Comparison of ENCODE assay signal across 11 cellular contexts in the genomic region with DNA sequence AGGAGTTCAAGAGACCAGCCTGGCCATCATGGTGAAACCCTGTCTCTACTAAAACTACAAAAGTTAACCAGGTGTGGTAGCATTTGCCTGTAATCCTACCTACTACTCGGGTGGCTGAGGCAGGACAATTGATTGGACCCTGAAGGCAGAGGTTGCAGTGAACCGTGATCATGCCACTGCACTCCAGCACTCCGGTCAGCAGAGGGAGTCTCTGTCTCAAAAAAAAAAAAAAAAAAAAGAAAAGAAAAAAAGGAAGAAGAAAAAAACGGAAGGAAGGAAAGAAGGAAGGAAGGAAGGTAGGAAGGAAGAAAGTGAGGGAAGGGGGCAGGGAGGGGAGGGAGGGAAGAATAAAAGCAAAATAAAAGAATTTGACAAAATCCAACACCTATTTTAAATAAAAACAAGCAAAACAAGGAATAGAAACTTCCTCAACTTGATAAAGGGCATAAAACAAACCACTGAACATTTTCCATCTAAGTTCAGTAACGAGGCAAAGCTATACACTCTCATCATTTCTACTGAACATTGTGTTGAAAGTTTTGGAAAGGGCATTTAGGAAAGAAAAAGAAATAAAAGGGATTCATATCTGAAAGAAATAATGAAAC.
A peak's percentile ranks its signal among the peaks of the same experiment; 100 is the strongest.
DNase-seq lines count a peak whose midpoint lies in the region; ATAC-seq, FAIRE-seq and TF ChIP-seq lines count a peak whose summit lies in the region.
"Had no signal": no experiment of that assay in that cellular context is flagged by ENCODE, and none has a peak within 500 bp of the region (broad histone marks: within the 10 kb centered on the region; RNA-seq: fewer than 3 reads in every experiment).

No MANE protein-coding gene starts in this region.

- H3K36me3 ChIP-seq in adrenal gland (replicated peaks in 1 of 2), result no peaks in the 10 kb centered on the region
- H3K36me3 ChIP-seq in HepG2 (replicated peaks in 1 of 2; ENCODE audit: control insufficient read depth in 1 of 2, insufficient read depth in 2 of 2, low read length in 2 of 2), result no peaks in the 10 kb centered on the region

- no peak overlapping the region for H3K4me3 Mint-ChIP-seq in activated CD4-positive, alpha-beta T cell treated with anti-CD3 and anti-CD28 coated beads, Interleukin-2, amount 10 ng/mL, durations not matched to agents 7 days and 5 days
- H3K4me3 Mint-ChIP-seq in T-cell, result no peak overlapping the region
- no peak overlapping the region for H3K4me3 Mint-ChIP-seq in stimulated activated memory B cell treated with anti-CD40 and anti-IgM and Interleukin-4, amounts not matched to agents 10 μg/mL and 1 μg/mL and 100 μg/mL, for 72 hours
- no peak overlapping the region for H3K4me3 Mint-ChIP-seq in activated T-helper 1 cell treated with anti-CD3 and anti-CD28 coated beads, Interleukin-12 subunit alpha, Interleukin-12 subunit beta, Interleukin-2, Interleukin-4 antibody, amounts not matched to agents 30 ng/mL and 10 ng/mL and 1 ng/mL, durations not matched to agents 14 hours and 24 hours and 36 hours

- H3K9ac ChIP-seq in HepG2 (ENCODE audit: insufficient read depth, low read depth, low read length), result no peak overlapping the region

- H3K4me1 ChIP-seq in adrenal gland (replicated peaks in 1 of 2), result no peaks in the 10 kb centered on the region
- no peaks in the 10 kb centered on the region for H3K4me1 ChIP-seq in HepG2 (ENCODE audit: insufficient read depth, low read length)

- ATAC-seq in HepG2, result peak; percentile 97
- ATAC-seq in T-cell (replicated peaks in 1 of 4), result no peak
- ATAC-seq in stimulated activated memory B cell treated with anti-CD40 and anti-IgM and Interleukin-4, amounts not matched to agents 10 μg/mL and 1 μg/mL and 100 μg/mL, for 72 hours, result no peak
- ATAC-seq: K562 had no signal

- POLR2A ChIA-PET in HepG2 (lab: Yijun Ruan, JAX), result no interaction called here
- POLR2A ChIA-PET in activated CD4-positive, alpha-beta T cell treated with anti-CD3 and anti-CD28 coated beads, Interleukin-2, amount 10 ng/mL, durations not matched to agents 7 days and 5 days (lab: Charles Lee), result no interaction called here
- POLR2A ChIA-PET in T-cell (lab: Charles Lee), result interaction anchor here in 1 of 2 donors (0.6 kb wide), 1 partner anchor 158 kb away, joined by 10 read pairs; no protein-coding TSS in a partner anchor

- H3K4me1 Mint-ChIP-seq in activated CD4-positive, alpha-beta T cell treated with anti-CD3 and anti-CD28 coated beads, Interleukin-2, amount 10 ng/mL, durations not matched to agents 7 days and 5 days, result no peaks in the 10 kb centered on the region
- no peaks in the 10 kb centered on the region for H3K4me1 Mint-ChIP-seq in T-cell
- H3K4me1 Mint-ChIP-seq in stimulated activated memory B cell treated with anti-CD40 and anti-IgM and Interleukin-4, amounts not matched to agents 10 μg/mL and 1 μg/mL and 100 μg/mL, for 72 hours, result no peaks in the 10 kb centered on the region
- H3K4me1 Mint-ChIP-seq in activated T-helper 1 cell treated with anti-CD3 and anti-CD28 coated beads, Interleukin-12 subunit alpha, Interleukin-12 subunit beta, Interleukin-2, Interleukin-4 antibody, amounts not matched to agents 30 ng/mL and 10 ng/mL and 1 ng/mL, durations not matched to agents 14 hours and 24 hours and 36 hours (ENCODE audit: low read depth), result no peaks in the 10 kb centered on the region

- H3K9me3 ChIP-seq in adrenal gland (replicated peaks in 1 of 3) (no peaks in the 10 kb centered on the region), HepG2 (ENCODE audit: low read length) (no peaks in the 10 kb centered on the region)

- H3K4me3 ChIP-seq in LNCaP clone FGC (ENCODE audit: low read depth, low read length) (no peak overlapping the region), adrenal gland (no peak overlapping the region), HepG2 (replicated peaks in 1 of 3; ENCODE audit: insufficient read depth in 1 of 3, low read depth in 2 of 3, low read length in 3 of 3) (no peak overlapping the region)
- H3K4me3 ChIP-seq: K562 had no signal

- H3K27ac Mint-ChIP-seq in activated CD4-positive, alpha-beta T cell treated with anti-CD3 and anti-CD28 coated beads, Interleukin-2, amount 10 ng/mL, durations not matched to agents 7 days and 5 days, result no peak overlapping the region
- no peak overlapping the region for H3K27ac Mint-ChIP-seq in T-cell
- no peak overlapping the region for H3K27ac Mint-ChIP-seq in stimulated activated memory B cell treated with anti-CD40 and anti-IgM and Interleukin-4, amounts not matched to agents 10 μg/mL and 1 μg/mL and 100 μg/mL, for 72 hours
- H3K27ac Mint-ChIP-seq in activated T-helper 1 cell treated with anti-CD3 and anti-CD28 coated beads, Interleukin-12 subunit alpha, Interleukin-12 subunit beta, Interleukin-2, Interleukin-4 antibody, amounts not matched to agents 30 ng/mL and 10 ng/mL and 1 ng/mL, durations not matched to agents 14 hours and 24 hours and 36 hours, result no peak overlapping the region

- no peaks in the 10 kb centered on the region for H3K27me3 Mint-ChIP-seq in activated CD4-positive, alpha-beta T cell treated with anti-CD3 and anti-CD28 coated beads, Interleukin-2, amount 10 ng/mL, durations not matched to agents 7 days and 5 days
- no peaks in the 10 kb centered on the region for H3K27me3 Mint-ChIP-seq in T-cell
- no peaks in the 10 kb centered on the region for H3K27me3 Mint-ChIP-seq in stimulated activated memory B cell treated with anti-CD40 and anti-IgM and Interleukin-4, amounts not matched to agents 10 μg/mL and 1 μg/mL and 100 μg/mL, for 72 hours
- no peaks in the 10 kb centered on the region for H3K27me3 Mint-ChIP-seq in activated T-helper 1 cell treated with anti-CD3 and anti-CD28 coated beads, Interleukin-12 subunit alpha, Interleukin-12 subunit beta, Interleukin-2, Interleukin-4 antibody, amounts not matched to agents 30 ng/mL and 10 ng/mL and 1 ng/mL, durations not matched to agents 14 hours and 24 hours and 36 hours (ENCODE audit: insufficient read depth)

- no peak overlapping the region for H2AFZ ChIP-seq in HepG2 (ENCODE audit: low read length)

- no TSS peak for BruUV-seq in HepG2 (replicated peaks; lab: Mats Ljungman, UMichigan)

- H3K27ac ChIP-seq in adrenal gland (no peak overlapping the region), HepG2 (ENCODE audit: extremely low read length, insufficient read depth, low read length) (no peak overlapping the region)

- peak; percentile 56 for DNase-seq in ELF-1 (ENCODE audit: low read depth, low spot score)
- DNase-seq in LNCaP clone FGC (ENCODE audit: low read depth), result no peak
- DNase-seq in adrenal gland, result peak in 4 of 7 donors; percentile 6 to 29 (median 18)
- peak; percentile 8 for DNase-seq in HepG2 (ENCODE audit: low spot score)
- no peak for DNase-seq in activated CD4-positive, alpha-beta T cell treated with anti-CD3 and anti-CD28 coated beads, Interleukin-2, amount 10 ng/mL, durations not matched to agents 7 days and 5 days
- DNase-seq in T-cell, result no peak
- DNase-seq in activated T-helper 1 cell treated with anti-CD3 and anti-CD28 coated beads, Interleukin-12 subunit alpha, Interleukin-12 subunit beta, Interleukin-2, Interleukin-4 antibody, amounts not matched to agents 30 ng/mL and 10 ng/mL and 1 ng/mL, durations not matched to agents 14 hours and 24 hours and 36 hours (ENCODE audit: low spot score), result no peak
- DNase-seq: activated naive CD4-positive, alpha-beta T cell treated with anti-CD3 and anti-CD28 coated beads, Interleukin-2, amount 50 U/mL, for 16 hours; T-helper 1 cell had no signal

- no peaks in the 10 kb centered on the region for H3K27me3 ChIP-seq in adrenal gland
- H3K27me3 ChIP-seq in HepG2 (ENCODE audit: control insufficient read depth in 1 of 2, insufficient read depth in 2 of 2, low read length in 2 of 2), result no peaks in the 10 kb centered on the region

- no peak for TF ChIP-seq RAD21 in HepG2 (CRISPR knock-in tag; IDR thresholded peaks at IDR 0.05)

- H3K4me2 ChIP-seq in HepG2 (ENCODE audit: low read depth, low read length), result 0 out of 2 replicates have a peak overlapping the region, but pooled peaks have one; percentile 18

- intact Hi-C loops in adrenal gland (cut with DNase I) (no loop called here), HepG2 (cut with micrococcal nuclease; ENCODE audit: unreplicated experiment) (loop anchor here (5.0 to 10.0 kb wide), 2 partner anchors 408 to 515 kb away; no protein-coding TSS in a partner anchor)
- intact Hi-C loops in activated T-helper 1 cell treated with anti-CD3 and anti-CD28 coated beads, Interleukin-12 subunit alpha, Interleukin-12 subunit beta, Interleukin-2, Interleukin-4 antibody, amounts not matched to agents 30 ng/mL and 10 ng/mL and 1 ng/mL, durations not matched to agents 14 hours and 24 hours and 36 hours (cut with micrococcal nuclease), result no loop called here

- no peaks in the 10 kb centered on the region for H3K9me3 Mint-ChIP-seq in activated CD4-positive, alpha-beta T cell treated with anti-CD3 and anti-CD28 coated beads, Interleukin-2, amount 10 ng/mL, durations not matched to agents 7 days and 5 days
- peaks cover 4 to 15% (median 6%) of the 10 kb centered on the region in 3 donors for H3K9me3 Mint-ChIP-seq in T-cell
- peaks cover 9% of the 10 kb centered on the region for H3K9me3 Mint-ChIP-seq in stimulated activated memory B cell treated with anti-CD40 and anti-IgM and Interleukin-4, amounts not matched to agents 10 μg/mL and 1 μg/mL and 100 μg/mL, for 72 hours
- peaks cover 10% of the 10 kb centered on the region for H3K9me3 Mint-ChIP-seq in activated T-helper 1 cell treated with anti-CD3 and anti-CD28 coated beads, Interleukin-12 subunit alpha, Interleukin-12 subunit beta, Interleukin-2, Interleukin-4 antibody, amounts not matched to agents 30 ng/mL and 10 ng/mL and 1 ng/mL, durations not matched to agents 14 hours and 24 hours and 36 hours

- no peaks in the 10 kb centered on the region for H3K79me2 ChIP-seq in HepG2 (ENCODE audit: insufficient read depth, low read length)

- no peak for TF ChIP-seq EP300 in HepG2 (IDR thresholded peaks at IDR 0.05; ENCODE audit: low read depth in 2 of 2, low read length in 2 of 2)
- no peak for TF ChIP-seq EP300 in HepG2 (CRISPR knock-in tag; IDR thresholded peaks at IDR 0.05; ENCODE audit: borderline replicate concordance)

- H4K20me1 ChIP-seq in HepG2 (ENCODE audit: insufficient read depth, low read length), result no peaks in the 10 kb centered on the region

- H3K36me3 Mint-ChIP-seq in activated CD4-positive, alpha-beta T cell treated with anti-CD3 and anti-CD28 coated beads, Interleukin-2, amount 10 ng/mL, durations not matched to agents 7 days and 5 days (ENCODE audit: low read depth), result no peaks in the 10 kb centered on the region
- H3K36me3 Mint-ChIP-seq in T-cell, result no peaks in the 10 kb centered on the region
- H3K36me3 Mint-ChIP-seq in stimulated activated memory B cell treated with anti-CD40 and anti-IgM and Interleukin-4, amounts not matched to agents 10 μg/mL and 1 μg/mL and 100 μg/mL, for 72 hours, result no peaks in the 10 kb centered on the region
- no peaks in the 10 kb centered on the region for H3K36me3 Mint-ChIP-seq in activated T-helper 1 cell treated with anti-CD3 and anti-CD28 coated beads, Interleukin-12 subunit alpha, Interleukin-12 subunit beta, Interleukin-2, Interleukin-4 antibody, amounts not matched to agents 30 ng/mL and 10 ng/mL and 1 ng/mL, durations not matched to agents 14 hours and 24 hours and 36 hours (ENCODE audit: low read depth)

- in situ Hi-C loops in HepG2 (cut with HindIII; ENCODE audit: extremely low pct_ligation_motif_present, low pct_unique_long_range_greater_than_20kb), result loop anchor here (25.0 kb wide), 1 partner anchor 528 kb away; no protein-coding TSS in a partner anchor

- peak; percentile 61 for FAIRE-seq in HepG2 (lab: Jason Lieb, UNC)
- FAIRE-seq: K562 had no signal

- no peak for TF ChIP-seq POLR2A in adrenal gland (IDR thresholded peaks at IDR 0.05)
- TF ChIP-seq POLR2A in HepG2 (IDR thresholded peaks at IDR 0.05; ENCODE audit: insufficient read depth in 1 of 2, low read depth in 2 of 2, low read length in 2 of 2), result no peak

- peak; percentile 36 for TF ChIP-seq CTCF in LNCaP clone FGC (IDR thresholded peaks at IDR 0.05; ENCODE audit: control insufficient read depth, extremely low read depth, insufficient read depth)
- TF ChIP-seq CTCF in adrenal gland (IDR thresholded peaks at IDR 0.05), result peak in 4 of 6 experiments; percentile 12 to 52 (median 28)
- peak; percentile 44 for TF ChIP-seq CTCF in HepG2 (CRISPR knock-in tag; IDR thresholded peaks at IDR 0.05)

- 23 to 31% (median 27%) methylated on average over 5 of the region's 5 CpGs for whole genome bisulfite sequencing in adrenal gland, 4 donors
- 2% methylated on average over 5 of the region's 5 CpGs for WGBS in HepG2 (ENCODE audit: low lambda C conversion rate)

- CTCF ChIA-PET in HepG2 (lab: Yijun Ruan, JAX; ENCODE audit: low intra/inter-chr PET ratio, low total read pairs) (interaction anchor here (1.3 kb wide), 1 partner anchor 15 kb away, joined by 3 read pairs; no protein-coding TSS in a partner anchor), T-cell (lab: Charles Lee) (no interaction called here)
- CTCF ChIA-PET in activated CD4-positive, alpha-beta T cell treated with anti-CD3 and anti-CD28 coated beads, Interleukin-2, amount 10 ng/mL, durations not matched to agents 7 days and 5 days (lab: Charles Lee), result no interaction called here

Comparison
In these comparisons a context has a peak if more than half of its experiments do, and no peak if none do; other contexts are left out.
1. DNase-seq: peak in ELF-1 (single experiment), adrenal gland (4 of 7) and HepG2 (single experiment); none in LNCaP clone FGC (single experiment), activated CD4-positive, alpha-beta T cell treated with anti-CD3 and anti-CD28 coated beads, Interleukin-2, amount 10 ng/mL, durations not matched to agents 7 days and 5 days (single experiment), T-cell (0 of 34) and activated T-helper 1 cell treated with anti-CD3 and anti-CD28 coated beads, Interleukin-12 subunit alpha, Interleukin-12 subunit beta, Interleukin-2, Interleukin-4 antibody, amounts not matched to agents 30 ng/mL and 10 ng/mL and 1 ng/mL, durations not matched to agents 14 hours and 24 hours and 36 hours (single experiment).
2. Peak in every context shown above with its lines, with median percentiles within 50 percentile points of each other: CTCF ChIP-seq.